25 cellular contexts compared by ENCODE assay signal in the genomic region with DNA sequence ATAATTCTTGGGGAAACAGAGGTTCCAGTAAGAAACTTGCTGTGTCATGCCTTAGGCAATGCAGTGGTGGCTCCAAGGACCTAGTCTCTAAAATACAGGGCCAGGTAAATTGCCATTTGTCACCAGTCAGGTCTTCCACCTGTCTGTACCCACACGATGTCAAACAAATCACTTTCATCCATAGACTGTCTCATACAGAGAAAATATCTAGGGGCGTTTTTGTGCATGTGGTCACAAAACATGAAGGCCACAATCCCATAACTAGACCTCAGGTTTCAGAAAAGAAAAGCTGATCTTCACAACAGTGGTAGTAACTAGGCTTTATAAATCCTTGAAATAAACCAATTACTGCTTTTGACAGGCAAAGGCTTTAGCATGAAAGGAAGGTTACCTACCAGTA.
"Had no signal": no experiment of that assay in that cellular context is flagged by ENCODE, and none has a peak within 500 bp of the region (broad histone marks: within the 10 kb centered on the region; RNA-seq: fewer than 3 reads in every experiment).

No MANE protein-coding gene starts in this region.

- H3K4me3 Mint-ChIP-seq: activated B cell treated with CpG ODN at 0.5 μM for 24 hours; activated CD4-positive, alpha-beta memory T cell treated with anti-CD3 and anti-CD28 coated beads for 36 hours; activated naive CD8-positive, alpha-beta T cell treated with anti-CD3 and anti-CD28 coated beads for 36 hours; activated T-helper 1 cell treated with anti-CD3 and anti-CD28 coated beads, Interleukin-12 subunit alpha, Interleukin-12 subunit beta, Interleukin-2, Interleukin-4 antibody, amounts not matched to agents 30 ng/mL and 10 ng/mL and 1 ng/mL, durations not matched to agents 14 hours and 24 hours and 36 hours; central memory CD8-positive, alpha-beta T cell; natural killer cell treated with Interleukin-12 subunit alpha and Interleukin-12 subunit beta and Interleukin-15 and Interleukin-18, amount 100 ng/mL, for 72 hours; T-helper 17 cell had no signal

- H3K27me3 Mint-ChIP-seq: activated B cell treated with CpG ODN at 0.5 μM for 24 hours; activated CD4-positive, alpha-beta memory T cell treated with anti-CD3 and anti-CD28 coated beads for 36 hours; activated naive CD8-positive, alpha-beta T cell treated with anti-CD3 and anti-CD28 coated beads for 36 hours; central memory CD8-positive, alpha-beta T cell; natural killer cell treated with Interleukin-12 subunit alpha and Interleukin-12 subunit beta and Interleukin-15 and Interleukin-18, amount 100 ng/mL, for 72 hours; T-helper 17 cell had no signal

- DNase-seq: activated B cell treated with CpG ODN at 0.5 μM for 24 hours; activated CD4-positive, alpha-beta memory T cell treated with anti-CD3 and anti-CD28 coated beads for 36 hours; activated CD4-positive, alpha-beta T cell treated with anti-CD3 and anti-CD28 coated beads for 4 hours; activated naive CD8-positive, alpha-beta T cell treated with anti-CD3 and anti-CD28 coated beads for 36 hours; colonic mucosa; dorsolateral prefrontal cortex; head of caudate nucleus; hypothalamus; left ventricle myocardium superior; mammary epithelial cell; midbrain; ovary; psoas muscle; stimulated activated CD4-positive, alpha-beta T cell treated with anti-CD3 and anti-CD28 coated beads, Interleukin-4, amount 100 ng/mL, for 4 hours; stomach; T-helper 17 cell had no signal

- H3K27ac ChIP-seq: breast epithelium, colonic mucosa, dorsolateral prefrontal cortex, gastroesophageal sphincter, neutrophil, ovary, psoas muscle, right atrium auricular region, stomach, suprapubic skin, tibial nerve had no signal

- H3K9me3 ChIP-seq: breast epithelium, colonic mucosa, gastroesophageal sphincter, neutrophil, ovary, psoas muscle, right atrium auricular region, stomach, suprapubic skin, tibial nerve had no signal

- H3K9me3 Mint-ChIP-seq: activated B cell treated with CpG ODN at 0.5 μM for 24 hours; activated T-helper 1 cell treated with anti-CD3 and anti-CD28 coated beads, Interleukin-12 subunit alpha, Interleukin-12 subunit beta, Interleukin-2, Interleukin-4 antibody, amounts not matched to agents 30 ng/mL and 10 ng/mL and 1 ng/mL, durations not matched to agents 14 hours and 24 hours and 36 hours; central memory CD8-positive, alpha-beta T cell; natural killer cell treated with Interleukin-12 subunit alpha and Interleukin-12 subunit beta and Interleukin-15 and Interleukin-18, amount 100 ng/mL, for 72 hours had no signal

- H3K27me3 ChIP-seq: breast epithelium, colonic mucosa, dorsolateral prefrontal cortex, gastroesophageal sphincter, neutrophil, ovary, right atrium auricular region, stomach, suprapubic skin, tibial nerve had no signal

- H3K4me3 ChIP-seq: breast epithelium, colonic mucosa, dorsolateral prefrontal cortex, gastroesophageal sphincter, ovary, psoas muscle, right atrium auricular region, stomach, suprapubic skin, tibial nerve had no signal

- ATAC-seq: gastroesophageal sphincter; left ventricle myocardium superior; natural killer cell treated with Interleukin-12 subunit alpha and Interleukin-12 subunit beta and Interleukin-15 and Interleukin-18, amount 100 ng/mL, for 72 hours; psoas muscle; T-helper 17 cell had no signal

- H3K36me3 ChIP-seq: breast epithelium, colonic mucosa, gastroesophageal sphincter, neutrophil, ovary, right atrium auricular region, stomach, suprapubic skin, tibial nerve had no signal

- H3K4me1 ChIP-seq: breast epithelium, colonic mucosa, psoas muscle, right atrium auricular region, stomach, suprapubic skin had no signal

- H3K27ac Mint-ChIP-seq: activated B cell treated with CpG ODN at 0.5 μM for 24 hours; activated CD4-positive, alpha-beta memory T cell treated with anti-CD3 and anti-CD28 coated beads for 36 hours; activated naive CD8-positive, alpha-beta T cell treated with anti-CD3 and anti-CD28 coated beads for 36 hours; activated T-helper 1 cell treated with anti-CD3 and anti-CD28 coated beads, Interleukin-12 subunit alpha, Interleukin-12 subunit beta, Interleukin-2, Interleukin-4 antibody, amounts not matched to agents 30 ng/mL and 10 ng/mL and 1 ng/mL, durations not matched to agents 14 hours and 24 hours and 36 hours; natural killer cell treated with Interleukin-12 subunit alpha and Interleukin-12 subunit beta and Interleukin-15 and Interleukin-18, amount 100 ng/mL, for 72 hours; T-helper 17 cell had no signal

- H3K36me3 Mint-ChIP-seq: activated CD4-positive, alpha-beta memory T cell treated with anti-CD3 and anti-CD28 coated beads for 36 hours; natural killer cell treated with Interleukin-12 subunit alpha and Interleukin-12 subunit beta and Interleukin-15 and Interleukin-18, amount 100 ng/mL, for 72 hours had no signal
